ENCODE assay signal across 8 cellular contexts in genomic region chr10:59625842-59626522, GRCh38.
DNase-seq lines count a peak whose midpoint lies in the region; ATAC-seq, FAIRE-seq and TF ChIP-seq lines count a peak whose summit lies in the region.

No MANE protein-coding gene starts in this region.

- H3K79me2 ChIP-seq in Karpas-422 (ENCODE audit: low read length) = no peaks in the 10 kb centered on the region
- H3K79me2 ChIP-seq in hepatocyte = no peaks in the 10 kb centered on the region

- H2AFZ ChIP-seq in Karpas-422 (ENCODE audit: low read length) = no peak overlapping the region
- no peak overlapping the region for H2AFZ ChIP-seq in hepatocyte

- H3K4me3 ChIP-seq in Karpas-422 (ENCODE audit: low read length) (no peak overlapping the region), astrocyte of the cerebellum (ENCODE audit: low read depth, low read length) (no peak overlapping the region), hepatocyte (no peak overlapping the region)

- intact Hi-C loops in sciatic nerve (cut with DNase I) = loop anchor here (10.0 kb wide), 2 partner anchors 179 to 279 kb away; partner anchors contain the start of gene CCDC6

- H3K27me3 ChIP-seq in Karpas-422 (ENCODE audit: low read length) (no peaks in the 10 kb centered on the region), hepatocyte (no peaks in the 10 kb centered on the region)

- peak; percentile 79 for ATAC-seq in sciatic nerve

- no peak overlapping the region for H3K9ac ChIP-seq in Karpas-422 (ENCODE audit: low read length)

- no peaks in the 10 kb centered on the region for H4K20me1 ChIP-seq in Karpas-422 (ENCODE audit: insufficient read depth, low read depth, low read length)
- H4K20me1 ChIP-seq in hepatocyte (ENCODE audit: insufficient read depth, poor library complexity, severe bottlenecking) = no peaks in the 10 kb centered on the region

- H3K36me3 ChIP-seq in Karpas-422 (ENCODE audit: insufficient read depth, low read length) (no peaks in the 10 kb centered on the region), hepatocyte (replicated peaks; ENCODE audit: insufficient read depth, low read depth) (no peaks in the 10 kb centered on the region)

- peak; percentile 65 for DNase-seq in activated effector memory CD4-positive, alpha-beta T cell treated with anti-CD3 and anti-CD28 coated beads, Interleukin-2, amount 50 U/mL, for 16 hours
- no peak for DNase-seq in activated effector memory CD4-positive, alpha-beta T cell treated with Interleukin-2 at 50 U/mL for 16 hours
- DNase-seq in H54 (ENCODE audit: insufficient read length, low spot score) (peak; percentile 52), Karpas-422 (peak; percentile 86), RCC 7860 (ENCODE audit: low spot score) (peak; percentile 28), astrocyte of the cerebellum (ENCODE audit: low read depth) (peak; percentile 67), hepatocyte (ENCODE audit: low spot score) (peak; percentile 83), sciatic nerve (ENCODE audit: low spot score) (no peak)

- FAIRE-seq in H54 (lab: Jason Lieb, UNC) (peak; percentile 84), RCC 7860 (lab: Jason Lieb, UNC) (no peak)

- H3K4me1 ChIP-seq in Karpas-422 (ENCODE audit: low read length) (peaks cover 6% of the 10 kb centered on the region), hepatocyte (ENCODE audit: insufficient read depth) (no peaks in the 10 kb centered on the region)

- H3K9me2 ChIP-seq in Karpas-422 (replicated peaks; ENCODE audit: insufficient read depth, low read length) (no peaks in the 10 kb centered on the region), hepatocyte (replicated peaks; ENCODE audit: insufficient read depth) (no peaks in the 10 kb centered on the region)

- no peak for TF ChIP-seq POLR2A in H54 (IDR thresholded peaks at IDR 0.05; ENCODE audit: low read depth, low read length)

- WGBS in hepatocyte (ENCODE audit: low lambda C conversion rate, missing lambda C conversion rate) = 17% methylated on average over 7 of the region's 7 CpGs

- H3K27ac ChIP-seq in Karpas-422 (ENCODE audit: low read length) (no peak overlapping the region), hepatocyte (no peak overlapping the region)

- no peak overlapping the region for H3K4me2 ChIP-seq in Karpas-422 (ENCODE audit: low read depth, low read length, poor library complexity, severe bottlenecking)
- H3K4me2 ChIP-seq in hepatocyte = no peak overlapping the region

- in situ Hi-C loops in astrocyte of the cerebellum (cut with HindIII; ENCODE audit: low sequenced_read_pairs) = no loop called here

- TF ChIP-seq CTCF in astrocyte of the cerebellum (IDR thresholded peaks at IDR 0.05; ENCODE audit: low read depth, low read length, missing control alignments) (peak; percentile 77), hepatocyte (IDR thresholded peaks at IDR 0.05; ENCODE audit: poor library complexity) (peak; percentile 92)

- H3K9me3 ChIP-seq in Karpas-422 (ENCODE audit: low read length) = no peaks in the 10 kb centered on the region
- H3K9me3 ChIP-seq in hepatocyte (ENCODE audit: low read depth) = no peaks in the 10 kb centered on the region

Comparison
In these comparisons a context has a peak if more than half of its experiments do, and no peak if none do; other contexts are left out.
1. DNase-seq: peak in activated effector memory CD4-positive, alpha-beta T cell treated with anti-CD3 and anti-CD28 coated beads, Interleukin-2, amount 50 U/mL, for 16 hours (single experiment), H54 (single experiment), Karpas-422 (single experiment), RCC 7860 (single experiment), astrocyte of the cerebellum (single experiment) and hepatocyte (single experiment); none in activated effector memory CD4-positive, alpha-beta T cell treated with Interleukin-2 at 50 U/mL for 16 hours (single experiment) and sciatic nerve (single experiment).